18 cellular contexts compared by ENCODE assay signal in the genomic region with DNA sequence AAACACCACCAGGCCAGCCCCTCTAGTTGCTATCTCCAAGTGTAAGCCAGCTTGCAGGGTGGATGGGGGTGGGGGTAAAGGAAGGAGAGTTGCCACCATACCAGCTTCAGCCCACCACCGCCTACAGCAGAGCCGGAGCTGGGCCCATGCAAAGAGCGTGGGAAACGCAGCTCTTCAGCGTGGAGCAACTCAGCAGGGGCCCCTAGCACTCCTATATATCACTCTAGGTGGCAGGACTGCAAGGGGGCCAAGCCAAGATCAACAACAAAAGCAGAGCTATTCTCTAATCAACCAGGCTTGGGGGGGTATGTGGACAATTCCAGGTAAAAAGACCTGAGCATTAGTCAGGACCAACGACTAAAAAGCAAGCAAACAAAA. TPM values are rescaled to one million over a fixed set of nuclear protein-coding genes. Genes with fewer than 3 reads are reported as not detected.
A peak's percentile ranks its signal among the peaks of the same experiment; 100 is the strongest.
DNase-seq lines count a peak whose midpoint lies in the region; TF ChIP-seq lines count a peak whose summit lies in the region.
"Had no signal": no experiment of that assay in that cellular context is flagged by ENCODE, and none has a peak within 500 bp of the region (broad histone marks: within the 10 kb centered on the region; RNA-seq: fewer than 3 reads in every experiment).

No MANE protein-coding gene starts in this region.

- no peak overlapping the region for H3K27ac Mint-ChIP-seq in progenitor cell of endocrine pancreas
- H3K27ac Mint-ChIP-seq: CD4-positive, alpha-beta memory T cell had no signal

- peak overlapping the region; percentile 11 for H3K4me3 Mint-ChIP-seq in progenitor cell of endocrine pancreas (ENCODE audit: low read depth)

- no peaks in the 10 kb centered on the region for H3K36me3 Mint-ChIP-seq in progenitor cell of endocrine pancreas (ENCODE audit: insufficient read depth)

- CTCF ChIA-PET in HEK293T (lab: Yijun Ruan, JAX) = interaction anchor here (0.6 to 4.6 kb wide), 20 partner anchors 8 to 846 kb away, joined by 3 to 24 read pairs (median 4); no protein-coding TSS in a partner anchor

- H3K27me3 Mint-ChIP-seq in progenitor cell of endocrine pancreas = peaks cover 19% of the 10 kb centered on the region

- no peaks in the 10 kb centered on the region for H3K36me3 ChIP-seq in right atrium auricular region
- H3K36me3 ChIP-seq: MG63, Peyer's patch, SJCRH30 had no signal

- peaks cover 0 to 22% of the 10 kb centered on the region in 2 donors for H3K4me1 ChIP-seq in right atrium auricular region
- H3K4me1 ChIP-seq: Caco-2, SJCRH30 had no signal

- H3K4me1 Mint-ChIP-seq in progenitor cell of endocrine pancreas (ENCODE audit: low read depth) = peaks cover 30% of the 10 kb centered on the region

- no peaks in the 10 kb centered on the region for H3K9me3 Mint-ChIP-seq in progenitor cell of endocrine pancreas (ENCODE audit: low read depth)
- H3K9me3 Mint-ChIP-seq: CD4-positive, alpha-beta memory T cell had no signal

- peak; percentile 44 for DNase-seq in cardiac septum (ENCODE audit: low spot score)
- no peak for DNase-seq in right atrium auricular region (ENCODE audit: low spot score)
- no peak for DNase-seq in HEK293T (ENCODE audit: extremely low spot score)
- no peak for DNase-seq in dorsolateral prefrontal cortex
- DNase-seq in progenitor cell of endocrine pancreas (ENCODE audit: low spot score, unreplicated experiment) = no peak
- no peak for DNase-seq in NCI-H524 (lab: John Stamatoyannopoulos, UW)
- no peak for DNase-seq in stimulated activated naive CD4-positive, alpha-beta T cell treated with Interleukin-2 at 50 U/mL for 16 hours (lab: John Stamatoyannopoulos, UW)
- DNase-seq in SHP77 (lab: John Stamatoyannopoulos, UW) = no peak
- DNase-seq: DMS79, GOT3 had no signal

- H3K4me3 ChIP-seq in right atrium auricular region (no peak overlapping the region), dorsolateral prefrontal cortex (peak overlapping the region in 48 of 59 donors; percentile 0 to 76 (median 66))
- H3K4me3 ChIP-seq: A549, GM12878, MG63, Peyer's patch, SJCRH30 had no signal

- H3K27ac ChIP-seq in right atrium auricular region (no peak overlapping the region), dorsolateral prefrontal cortex (peak overlapping the region in 1 of 59 donors; percentile 12)
- H3K27ac ChIP-seq: A549, Peyer's patch, SJCRH30 had no signal

- intact Hi-C loops in cardiac septum (cut with DNase I) (loop anchor here (2.0 to 10.0 kb wide), 2 partner anchors 120 to 1738 kb away; no protein-coding TSS in a partner anchor), dorsolateral prefrontal cortex (cut with DNase I) (loop anchor here (2.0 to 10.0 kb wide), 3 partner anchors 14 to 115 kb away; a partner anchor contains a TSS)

- TF ChIP-seq CTCF in right atrium auricular region (IDR thresholded peaks at IDR 0.05) = no peak
- TF ChIP-seq CTCF in dorsolateral prefrontal cortex (IDR thresholded peaks at IDR 0.05 in 54 of 56, conservative IDR thresholded peaks at IDR 0.05 in 2 of 56; ENCODE audit: low read depth in 1 of 56, partially characterized antibody in 56 of 56) = no peak
- TF ChIP-seq CTCF in progenitor cell of endocrine pancreas (IDR thresholded peaks at IDR 0.05; ENCODE audit: unreplicated experiment) = no peak

- H3K27me3 ChIP-seq in right atrium auricular region (peaks cover 0 to 5% of the 10 kb centered on the region in 2 donors), dorsolateral prefrontal cortex (peaks cover 0 to 87% (median 31%) of the 10 kb centered on the region in 45 donors)
- H3K27me3 ChIP-seq: SJCRH30 had no signal

- no peaks in the 10 kb centered on the region for H3K9me3 ChIP-seq in right atrium auricular region
- H3K9me3 ChIP-seq: A549, Caco-2, MG63, Peyer's patch, SJCRH30 had no signal

- POLR2A ChIA-PET in HEK293T (lab: Yijun Ruan, JAX) = interaction anchor here (1.9 to 3.9 kb wide), 2 partner anchors 92 to 105 kb away, joined by 5 to 22 read pairs; a partner anchor contains a TSS

TF ChIP-seq in HEK293T, 16 proteins besides CTCF, POLR2A, EP300 and RAD21:
- TF ChIP-seq, protein P1, sequence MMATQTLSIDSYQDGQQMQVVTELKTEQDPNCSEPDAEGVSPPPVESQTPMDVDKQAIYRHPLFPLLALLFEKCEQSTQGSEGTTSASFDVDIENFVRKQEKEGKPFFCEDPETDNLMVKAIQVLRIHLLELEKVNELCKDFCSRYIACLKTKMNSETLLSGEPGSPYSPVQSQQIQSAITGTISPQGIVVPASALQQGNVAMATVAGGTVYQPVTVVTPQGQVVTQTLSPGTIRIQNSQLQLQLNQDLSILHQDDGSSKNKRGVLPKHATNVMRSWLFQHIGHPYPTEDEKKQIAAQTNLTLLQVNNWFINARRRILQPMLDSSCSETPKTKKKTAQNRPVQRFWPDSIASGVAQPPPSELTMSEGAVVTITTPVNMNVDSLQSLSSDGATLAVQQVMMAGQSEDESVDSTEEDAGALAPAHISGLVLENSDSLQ (IDR thresholded peaks at IDR 0.05) = peak; percentile 70
- no peak for TF ChIP-seq HDGF (IDR thresholded peaks at IDR 0.05; ENCODE audit: borderline replicate concordance)
TF ChIP-seq in HEK293T: peak in this region for 1.

RNA-seq across cellular contexts. Expression of a gene that starts 35.5 kb away (rescaled TPM):
- total RNA-seq in cardiac septum = 11.6 TPM
- total RNA-seq in right atrium auricular region = 10 to 100 TPM; 10.7 to 13.4 TPM
- 100 to 1,000 TPM in 94 of 120 experiments, 10 to 100 TPM in 26; 38.4 to 158 (median 113) TPM for total RNA-seq in dorsolateral prefrontal cortex
- 15.1 and 18.1 TPM in 2 replicates for total RNA-seq in progenitor cell of endocrine pancreas
- total RNA-seq: OCI-LY7 had no signal

Comparison
In these comparisons a context has a peak if more than half of its experiments do, and no peak if none do; other contexts are left out.
1. H3K4me3 ChIP-seq: peak in dorsolateral prefrontal cortex (48 of 59); none in right atrium auricular region (0 of 2).